ENCODE assay signal across 1 cellular context in the genomic region with DNA sequence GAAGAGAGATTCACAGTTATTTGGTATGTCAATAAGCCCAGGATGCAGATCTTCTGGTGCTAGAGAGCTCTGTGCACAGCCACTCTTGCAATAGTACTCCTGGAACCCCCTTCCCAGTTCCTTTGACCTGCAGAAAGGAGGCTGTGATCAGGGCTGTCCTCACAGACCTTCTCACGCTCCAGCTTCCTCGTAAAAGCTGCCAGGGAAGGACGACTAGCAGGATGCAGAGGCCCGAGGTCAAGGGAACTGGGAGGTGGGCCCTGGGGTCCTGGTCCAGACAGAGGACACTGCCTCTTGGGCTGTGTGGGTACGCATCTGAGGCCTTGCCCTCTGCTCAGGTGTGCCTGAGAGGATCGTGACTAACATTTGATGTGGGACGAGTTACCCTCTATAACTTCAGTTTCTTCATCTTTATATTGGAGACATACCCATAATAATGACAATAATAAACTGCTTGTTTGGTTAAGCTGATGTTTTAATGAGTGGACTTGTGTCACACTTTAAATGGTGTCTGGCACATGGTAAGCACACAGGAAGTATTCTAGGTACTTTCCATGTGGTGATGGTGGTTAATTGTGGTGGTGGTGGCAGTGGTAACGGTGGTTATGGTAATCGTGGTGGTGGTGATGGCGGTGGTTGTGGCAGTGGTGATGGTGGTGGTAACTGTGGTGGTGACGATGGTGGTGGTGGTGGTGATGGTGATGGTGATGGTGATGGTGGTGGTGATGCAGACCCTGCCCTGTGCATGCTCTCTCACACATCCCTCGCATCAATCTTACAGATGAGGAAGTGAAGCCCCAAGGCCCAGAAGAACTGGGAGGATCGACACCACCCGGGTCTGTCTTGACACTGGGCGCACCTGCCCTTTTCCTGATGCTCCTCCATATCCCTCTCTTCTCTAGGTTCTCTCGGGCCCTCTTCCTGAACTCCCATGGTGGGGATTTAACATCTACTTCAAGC.
TF ChIP-seq lines count a peak whose summit lies in the region.

No MANE protein-coding gene starts in this region.

TF ChIP-seq in H1, 55 proteins besides CTCF, POLR2A, EP300 and RAD21:
- TF ChIP-seq POLR2AphosphoS5 (IDR thresholded peaks at IDR 0.05; ENCODE audit: low read depth, low read length) (peak; percentile 42; the same call in 1 of the 2 replicates), PHF8 (conservative IDR thresholded peaks at IDR 0.05; ENCODE audit: low read depth, low read length) (no peak)
